In the genomic region with DNA sequence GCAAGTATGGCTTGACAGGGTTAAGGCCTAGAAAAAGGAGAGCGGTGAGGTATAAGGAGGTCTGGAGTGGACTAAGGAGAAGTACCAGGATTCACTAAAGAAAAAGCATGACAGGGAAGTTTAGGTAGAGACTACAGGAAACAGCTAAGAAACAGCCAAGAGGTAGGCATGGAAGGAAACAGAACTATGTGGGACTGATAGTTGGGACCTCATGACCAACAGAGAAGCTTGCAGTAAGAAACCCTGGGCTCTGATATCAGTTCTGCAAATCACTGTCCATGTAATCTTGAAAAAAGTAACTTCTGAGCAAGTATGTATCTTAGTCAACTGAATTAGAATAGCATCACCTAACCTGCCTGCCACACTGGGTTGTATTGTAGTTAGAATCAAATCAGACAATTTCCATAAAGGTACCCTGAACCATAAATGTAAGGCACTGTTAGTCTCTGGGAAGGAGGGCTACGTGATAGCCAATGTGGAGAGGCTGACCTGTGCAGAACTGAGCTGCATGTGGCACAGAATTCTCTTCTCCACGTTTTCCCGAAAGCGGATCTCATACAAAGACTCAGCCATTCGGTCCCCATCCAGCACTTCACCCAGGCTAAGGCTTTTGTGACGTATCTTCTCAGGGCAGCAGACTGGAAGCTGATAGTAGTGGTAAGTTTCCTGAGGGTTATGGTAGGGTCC, we compare ENCODE assay signal across 7 cellular contexts. TPM values are rescaled to one million over a fixed set of nuclear protein-coding genes. Genes with fewer than 3 reads are reported as not detected.
DNase-seq lines count a peak whose midpoint lies in the region; ATAC-seq and TF ChIP-seq lines count a peak whose summit lies in the region.

No MANE protein-coding gene starts in this region.

- TF ChIP-seq CTCF in HL-60 (IDR thresholded peaks at IDR 0.05; ENCODE audit: insufficient read depth, low read length), result no peak

- peak overlapping the region; percentile 96 to 99 for H3K9ac ChIP-seq in stomach smooth muscle (ENCODE audit: low read length in 2 of 2)

- H3K4me3 Mint-ChIP-seq in activated T-helper 17 cell treated with anti-CD3 and anti-CD28 coated beads, Interleukin-2, amount 50 U/mL, for 72 hours, result peak overlapping the region; percentile 98

- H3K9me3 Mint-ChIP-seq in activated T-helper 17 cell treated with anti-CD3 and anti-CD28 coated beads, Interleukin-2, amount 50 U/mL, for 72 hours, result no peaks in the 10 kb centered on the region

- H3K27me3 ChIP-seq in HL-60 (ENCODE audit: insufficient read depth, poor library complexity, severe bottlenecking) (no peaks in the 10 kb centered on the region), stomach smooth muscle (ENCODE audit: control insufficient read depth in 1 of 2, insufficient read depth in 2 of 2, low read length in 2 of 2) (no peaks in the 10 kb centered on the region)

- no peaks in the 10 kb centered on the region for H3K27me3 Mint-ChIP-seq in activated T-helper 17 cell treated with anti-CD3 and anti-CD28 coated beads, Interleukin-2, amount 50 U/mL, for 72 hours

- peaks cover 49% of the 10 kb centered on the region for H3K4me1 Mint-ChIP-seq in activated T-helper 17 cell treated with anti-CD3 and anti-CD28 coated beads, Interleukin-2, amount 50 U/mL, for 72 hours

- ATAC-seq in activated T-helper 17 cell treated with anti-CD3 and anti-CD28 coated beads, Interleukin-2, amount 50 U/mL, for 72 hours (replicated peaks), result no peak

- DNase-seq in HL-60 (ENCODE audit: low read depth in 1 of 2, low spot score in 1 of 2), result no peak
- DNase-seq in 8988T, result no peak
- DNase-seq in NOMO-1 treated with dmso at 0.1 percent for 144 hours (lab: John Stamatoyannopoulos, UW; ENCODE audit: unreplicated experiment), result no peak
- DNase-seq in NCI-H1694 treated with DMSO at 0.1 percent for 48 hours (lab: John Stamatoyannopoulos, UW), result no peak

- H3K9me3 ChIP-seq in iPS-18c (ENCODE audit: control insufficient read depth, insufficient read depth, low read length) (no peaks in the 10 kb centered on the region), stomach smooth muscle (ENCODE audit: control insufficient read depth in 2 of 2, low read length in 2 of 2) (no peaks in the 10 kb centered on the region)

- peak overlapping the region; percentile 79 for H3K4me3 ChIP-seq in HL-60 (replicated peaks; ENCODE audit: insufficient read depth, low read length)
- peak overlapping the region; percentile 93 for H3K4me3 ChIP-seq in iPS-18c (ENCODE audit: insufficient read depth, low read depth, low read length)
- H3K4me3 ChIP-seq in stomach smooth muscle (ENCODE audit: low read length in 2 of 2), result peak overlapping the region; percentile 96 to 99

- H3K4me1 ChIP-seq in stomach smooth muscle (ENCODE audit: control insufficient read depth, insufficient read depth, low read length), result peaks cover 30% of the 10 kb centered on the region

- peak overlapping the region; percentile 99 for H3K27ac Mint-ChIP-seq in activated T-helper 17 cell treated with anti-CD3 and anti-CD28 coated beads, Interleukin-2, amount 50 U/mL, for 72 hours

- H3K27ac ChIP-seq in HL-60 (replicated peaks) (no peak overlapping the region; the same call in 1 of the 2 replicates), stomach smooth muscle (ENCODE audit: low read length) (peak overlapping the region; percentile 96)

- H3K36me3 ChIP-seq in stomach smooth muscle (ENCODE audit: control insufficient read depth in 2 of 2, insufficient read depth in 2 of 2, low read length in 2 of 2), result peaks cover 10 to 19% of the 10 kb centered on the region in 2 donors

- peaks cover 58% of the 10 kb centered on the region for H3K36me3 Mint-ChIP-seq in activated T-helper 17 cell treated with anti-CD3 and anti-CD28 coated beads, Interleukin-2, amount 50 U/mL, for 72 hours (ENCODE audit: low read depth)

RNA-seq across cellular contexts. Expression of a gene that starts 0.9 kb away (rescaled TPM):
- 10 to 100 TPM; 28.6 to 33.4 TPM for total RNA-seq in activated T-helper 17 cell treated with anti-CD3 and anti-CD28 coated beads, Interleukin-2, amount 50 U/mL, for 72 hours

RNA-seq across cellular contexts. Expression of a gene that starts 5.7 kb away (rescaled TPM):
- 10 to 100 TPM; 34.0 to 78.7 TPM for total RNA-seq in activated T-helper 17 cell treated with anti-CD3 and anti-CD28 coated beads, Interleukin-2, amount 50 U/mL, for 72 hours

RNA-seq across cellular contexts. Expression of a gene that starts 11.2 kb away (rescaled TPM):
- under 1 TPM in 1 of 2 donors, not detected in 1; 0.82 TPM for total RNA-seq in activated T-helper 17 cell treated with anti-CD3 and anti-CD28 coated beads, Interleukin-2, amount 50 U/mL, for 72 hours

RNA-seq across cellular contexts. Expression of a gene that starts 19.0 kb away (rescaled TPM):
- 10 to 100 TPM; 62.8 to 69.8 TPM for total RNA-seq in activated T-helper 17 cell treated with anti-CD3 and anti-CD28 coated beads, Interleukin-2, amount 50 U/mL, for 72 hours

RNA-seq across cellular contexts. Expression of a gene that starts 21.5 kb away (rescaled TPM):
- 1 to 10 TPM; 4.0 to 7.1 TPM for total RNA-seq in activated T-helper 17 cell treated with anti-CD3 and anti-CD28 coated beads, Interleukin-2, amount 50 U/mL, for 72 hours
